ENCODE assay signal across 11 cellular contexts in the genomic region with DNA sequence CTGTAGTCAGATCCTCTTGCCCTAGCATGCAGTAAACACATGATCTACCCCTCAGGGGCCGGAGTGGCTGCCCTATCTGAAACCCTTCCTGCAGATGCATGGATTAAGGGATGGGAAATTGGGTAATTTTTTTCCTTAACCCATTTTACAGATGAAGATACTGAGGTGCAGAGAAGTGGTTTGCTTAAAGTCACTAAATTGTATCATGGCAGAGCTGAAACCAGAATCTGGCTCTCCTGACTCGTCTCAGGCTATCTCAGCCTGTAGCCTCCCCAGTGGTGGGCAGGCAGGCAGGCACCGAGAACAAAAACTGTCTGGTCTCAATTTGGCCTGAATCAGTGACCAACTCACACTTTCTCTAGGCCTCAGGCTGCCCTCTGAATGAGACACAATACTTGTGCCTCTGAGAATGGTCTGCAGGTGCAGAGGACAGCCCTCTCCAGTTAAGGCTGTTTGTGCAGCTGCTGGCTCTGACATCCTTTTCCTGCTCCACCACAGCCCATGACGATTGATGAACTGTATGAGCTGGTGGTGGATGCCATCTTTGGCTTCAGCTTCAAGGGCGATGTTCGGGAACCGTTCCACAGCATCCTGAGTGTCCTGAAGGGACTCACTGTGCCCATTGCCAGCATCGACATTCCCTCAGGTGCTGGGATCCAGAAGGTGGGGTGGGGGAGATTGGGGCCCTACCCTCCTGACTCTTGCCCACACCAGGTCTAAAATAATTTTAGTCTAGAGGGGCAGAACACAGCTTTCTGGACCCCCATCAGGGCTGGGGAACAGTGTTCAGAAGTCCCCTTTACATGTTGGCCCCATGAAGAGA. TPM values are rescaled to one million over a fixed set of nuclear protein-coding genes. Genes with fewer than 3 reads are reported as not detected.
A peak's percentile ranks its signal among the peaks of the same experiment; 100 is the strongest.
DNase-seq lines count a peak whose midpoint lies in the region; ATAC-seq, FAIRE-seq and TF ChIP-seq lines count a peak whose summit lies in the region.
"Had no signal": no experiment of that assay in that cellular context is flagged by ENCODE, and none has a peak within 500 bp of the region (broad histone marks: within the 10 kb centered on the region; RNA-seq: fewer than 3 reads in every experiment).

No MANE protein-coding gene starts in this region.

- no peak for TF ChIP-seq CTCF in 22Rv1 (IDR thresholded peaks at IDR 0.05)
- no peak for TF ChIP-seq CTCF in HEK293 (tag by site-specific recombination; IDR thresholded peaks at IDR 0.05)

- H3K9me3 ChIP-seq in HEK293 (ENCODE audit: control insufficient read depth, insufficient read depth, low read depth, low read length), result no peaks in the 10 kb centered on the region
- H3K9me3 ChIP-seq: colonic mucosa had no signal

- peak; percentile 24; the same call in 1 of the 2 replicates for TF ChIP-seq POLR2A in Raji (IDR thresholded peaks at IDR 0.05; ENCODE audit: insufficient read depth, low read depth, low read length)

- H3K27ac ChIP-seq in 22Rv1 (peak overlapping the region; percentile 89), HEK293 (ENCODE audit: extremely low read depth, low read depth, low read length) (no peak overlapping the region)

- POLR2A ChIA-PET in HEK293 (lab: Yijun Ruan, JAX), result interaction anchor here (1.0 to 2.1 kb wide), 4 partner anchors 11 to 136 kb away, joined by 3 to 9 read pairs (median 6); partner anchors contain the start of gene MEF2D

- peaks cover 0 to 58% of the 10 kb centered on the region in 2 experiments; a peak in 1 of 3 replicates for H3K36me3 ChIP-seq in HEK293 (ENCODE audit: control insufficient read depth in 2 of 2, insufficient read depth in 1 of 2, low read length in 2 of 2)
- H3K36me3 ChIP-seq: colonic mucosa had no signal

- no peaks in the 10 kb centered on the region for H3K4me1 ChIP-seq in HEK293 (ENCODE audit: control insufficient read depth, insufficient read depth, low read length)
- H3K4me1 ChIP-seq: colonic mucosa had no signal

- ATAC-seq in esophagus mucosa (peak; percentile 19), GM18873 (IDR thresholded peaks at IDR 0.05; ENCODE audit: low FRiP score, unreplicated experiment) (no peak), left lobe of liver (no peak)

- FAIRE-seq in HTR-8/SVneo (lab: Jason Lieb, UNC), result no peak

- CTCF ChIA-PET in HEK293 (lab: Yijun Ruan, JAX), result interaction anchor here (0.5 to 2.0 kb wide), 8 partner anchors 8 to 325 kb away, joined by 3 to 7 read pairs (median 4); no protein-coding TSS in a partner anchor

- no peak overlapping the region for H3K4me3 ChIP-seq in HEK293 (ENCODE audit: low read depth, low read length)

- DNase-seq in HTR-8/SVneo (ENCODE audit: insufficient read length, low spot score) (no peak), dedifferentiated amniotic fluid mesenchymal stem cell (ENCODE audit: extremely low spot score) (no peak), left lobe of liver (ENCODE audit: low spot score) (no peak)
- DNase-seq: colonic mucosa; stimulated activated CD4-positive, alpha-beta T cell treated with anti-CD3 and anti-CD28 coated beads, Interleukin-4, amount 100 ng/mL, for 24 hours; T1000 had no signal

TF ChIP-seq in HEK293, 187 proteins besides CTCF, POLR2A, EP300 and RAD21:
- TF ChIP-seq ZBTB48 (tag by site-specific recombination; IDR thresholded peaks at IDR 0.05) (peak; percentile 13), ZNF24 (tag by site-specific recombination; IDR thresholded peaks at IDR 0.05) (peak; percentile 21; the same call in 1 of the 2 replicates), ZNF10 (tag by site-specific recombination; IDR thresholded peaks at IDR 0.05) (no peak), ZBTB17 (tag by site-specific recombination; IDR thresholded peaks at IDR 0.05) (peak; percentile 48; the same call in 1 of the 2 replicates), ZNF580 (tag by site-specific recombination; IDR thresholded peaks at IDR 0.05) (0 out of 2 replicates have a peak, but pooled peaks have one; percentile 48)
TF ChIP-seq in HEK293: peak in this region for 4.

RNA-seq across cellular contexts. Expression of gene NAXE, which starts 1.5 kb away (rescaled TPM):
- total RNA-seq in esophagus mucosa, result 80.4 TPM
- total RNA-seq in left lobe of liver, result 51.2 TPM

RNA-seq across cellular contexts. Expression of gene GPATCH4, which starts 8.2 kb away (rescaled TPM):
- total RNA-seq in esophagus mucosa (20.3 TPM), left lobe of liver (7.3 TPM)

RNA-seq across cellular contexts. Expression of gene TTC24, which starts 13.6 kb away (rescaled TPM):
- total RNA-seq in esophagus mucosa (not detected), left lobe of liver (not detected)
- total RNA-seq: colonic mucosa had no signal

RNA-seq across cellular contexts. Expression of gene IQGAP3, which starts 20.8 kb away (rescaled TPM):
- total RNA-seq in esophagus mucosa (11.8 TPM), left lobe of liver (0.23 TPM)

RNA-seq across cellular contexts. Expression of gene HAPLN2, which starts 26.1 kb away (rescaled TPM):
- total RNA-seq in esophagus mucosa (not detected), left lobe of liver (not detected)
